In genomic region chr5:1892685-1893445, GRCh38 we compare ENCODE assay signal across 21 cellular contexts. TPM values are rescaled to one million over a fixed set of nuclear protein-coding genes. Genes with fewer than 3 reads are reported as not detected.
DNase-seq lines count a peak whose midpoint lies in the region; ATAC-seq and TF ChIP-seq lines count a peak whose summit lies in the region.
"Had no signal": no experiment of that assay in that cellular context is flagged by ENCODE, and none has a peak within 500 bp of the region (broad histone marks: within the 10 kb centered on the region; RNA-seq: fewer than 3 reads in every experiment).

No MANE protein-coding gene starts in this region.

- ATAC-seq in stimulated activated naive CD8-positive, alpha-beta T cell treated with anti-CD3 and anti-CD28 coated beads, Interleukin-15, amount 100 ng/mL, for 72 hours = no peak
- ATAC-seq in RWPE2 (ENCODE audit: low read depth) = no peak
- no peak for ATAC-seq in lower lobe of right lung
- ATAC-seq in aorta (ENCODE audit: low FRiP score) = no peak
- ATAC-seq: HepG2 had no signal

- peaks cover 17% of the 10 kb centered on the region for H3K4me1 ChIP-seq in RWPE2 (ENCODE audit: insufficient read depth, poor library complexity, severe bottlenecking)
- H3K4me1 ChIP-seq in lower lobe of right lung = no peaks in the 10 kb centered on the region
- no peaks in the 10 kb centered on the region for H3K4me1 ChIP-seq in aorta (ENCODE audit: control insufficient read depth in 1 of 2, insufficient read depth in 2 of 2, low read length in 2 of 2)
- H3K4me1 ChIP-seq in OCI-LY7 (ENCODE audit: insufficient read depth, low read length, poor library complexity, severe bottlenecking) = no peaks in the 10 kb centered on the region

- H3K4me2 ChIP-seq in OCI-LY7 (ENCODE audit: low read length) = no peak overlapping the region

- no peaks in the 10 kb centered on the region for H3K79me2 ChIP-seq in OCI-LY7 (ENCODE audit: insufficient read depth, low read depth, low read length)

- H3K36me3 Mint-ChIP-seq in stimulated activated naive CD8-positive, alpha-beta T cell treated with anti-CD3 and anti-CD28 coated beads, Interleukin-15, Interleukin-2, amounts not matched to agents 100 ng/mL and 50 ng/mL, for 24 hours (ENCODE audit: low read depth) = no peaks in the 10 kb centered on the region
- H3K36me3 Mint-ChIP-seq: CD4-positive, CD25-positive, alpha-beta regulatory T cell had no signal

- H3K4me3 Mint-ChIP-seq in stimulated activated naive CD8-positive, alpha-beta T cell treated with anti-CD3 and anti-CD28 coated beads, Interleukin-15, Interleukin-2, amounts not matched to agents 100 ng/mL and 50 ng/mL, for 24 hours = no peak overlapping the region
- H3K4me3 Mint-ChIP-seq in stimulated activated naive CD8-positive, alpha-beta T cell treated with anti-CD3 and anti-CD28 coated beads, Interleukin-15, amount 100 ng/mL, for 72 hours = no peak overlapping the region
- H3K4me3 Mint-ChIP-seq: CD4-positive, CD25-positive, alpha-beta regulatory T cell had no signal

- H3K9me3 Mint-ChIP-seq in stimulated activated naive CD8-positive, alpha-beta T cell treated with anti-CD3 and anti-CD28 coated beads, Interleukin-15, Interleukin-2, amounts not matched to agents 100 ng/mL and 50 ng/mL, for 24 hours = no peaks in the 10 kb centered on the region
- H3K9me3 Mint-ChIP-seq in stimulated activated naive CD8-positive, alpha-beta T cell treated with anti-CD3 and anti-CD28 coated beads, Interleukin-15, amount 100 ng/mL, for 72 hours = no peaks in the 10 kb centered on the region

- H3K27me3 Mint-ChIP-seq in stimulated activated naive CD8-positive, alpha-beta T cell treated with anti-CD3 and anti-CD28 coated beads, Interleukin-15, Interleukin-2, amounts not matched to agents 100 ng/mL and 50 ng/mL, for 24 hours = peaks cover 48% of the 10 kb centered on the region
- peaks cover 86% of the 10 kb centered on the region for H3K27me3 Mint-ChIP-seq in stimulated activated naive CD8-positive, alpha-beta T cell treated with anti-CD3 and anti-CD28 coated beads, Interleukin-15, amount 100 ng/mL, for 72 hours

- no peaks in the 10 kb centered on the region for H3K4me1 Mint-ChIP-seq in stimulated activated naive CD8-positive, alpha-beta T cell treated with anti-CD3 and anti-CD28 coated beads, Interleukin-15, Interleukin-2, amounts not matched to agents 100 ng/mL and 50 ng/mL, for 24 hours (ENCODE audit: low read depth)
- no peaks in the 10 kb centered on the region for H3K4me1 Mint-ChIP-seq in stimulated activated naive CD8-positive, alpha-beta T cell treated with anti-CD3 and anti-CD28 coated beads, Interleukin-15, amount 100 ng/mL, for 72 hours

- no TSS peak for BruUV-seq in OCI-LY7 (replicated peaks; lab: Mats Ljungman, UMichigan)

- H3K27me3 ChIP-seq in RWPE2 (ENCODE audit: insufficient read depth, poor library complexity, severe bottlenecking) (no peaks in the 10 kb centered on the region), lower lobe of right lung (ENCODE audit: low read depth) (peaks cover 61% of the 10 kb centered on the region), aorta (ENCODE audit: control insufficient read depth in 1 of 2, insufficient read depth in 2 of 2, low read length in 1 of 2) (no peaks in the 10 kb centered on the region)

- H3K9me2 ChIP-seq in OCI-LY7 (ENCODE audit: insufficient read depth, low read length) = no peaks in the 10 kb centered on the region

- WGBS in aorta, 2 donors = 83 to 84% methylated on average over 22 of the region's 22 CpGs

- DNase-seq in stimulated activated naive CD8-positive, alpha-beta T cell treated with anti-CD3 and anti-CD28 coated beads, Interleukin-15, amount 100 ng/mL, for 72 hours = no peak
- DNase-seq in RWPE2 (ENCODE audit: low spot score) (peak; percentile 37), lower lobe of right lung (peak; percentile 20), aorta (peak; percentile 13 to 41), MV-4-11 (lab: John Stamatoyannopoulos, UW) (no peak), NCI-H748 treated with DMSO at 0.1 percent for 48 hours (lab: John Stamatoyannopoulos, UW) (no peak), OCI-LY7 (ENCODE audit: low spot score) (no peak)
- DNase-seq: CD4-positive, CD25-positive, alpha-beta regulatory T cell; DMS153; DND-41; KBM-7; NCI-H2029; NCI-H446; NCI-H524 treated with DMSO at 0.1 percent for 48 hours; SIG-M5 had no signal

- TF ChIP-seq CTCF in RWPE2 (IDR thresholded peaks at IDR 0.05; ENCODE audit: poor library complexity, severe bottlenecking) (no peak), lower lobe of right lung (IDR thresholded peaks at IDR 0.05) (no peak), OCI-LY7 (conservative IDR thresholded peaks at IDR 0.05; ENCODE audit: low read length) (no peak)

- POLR2A ChIA-PET in OCI-LY7 (lab: Charles Lee) = no interaction called here

- H2AFZ ChIP-seq in OCI-LY7 (ENCODE audit: low read length) = no peak overlapping the region

- H3K36me3 ChIP-seq in RWPE2 (ENCODE audit: low read depth) (no peaks in the 10 kb centered on the region), lower lobe of right lung (no peaks in the 10 kb centered on the region), aorta (ENCODE audit: control insufficient read depth in 1 of 2, insufficient read depth in 2 of 2, low read length in 1 of 2) (no peaks in the 10 kb centered on the region), OCI-LY7 (ENCODE audit: insufficient read depth, low read length) (no peaks in the 10 kb centered on the region)

- H3K9me3 ChIP-seq in RWPE2 (ENCODE audit: severe bottlenecking) (no peaks in the 10 kb centered on the region), lower lobe of right lung (no peaks in the 10 kb centered on the region), aorta (ENCODE audit: control insufficient read depth, low read length) (no peaks in the 10 kb centered on the region), OCI-LY7 (ENCODE audit: low read length) (no peaks in the 10 kb centered on the region)

- H4K20me1 ChIP-seq in OCI-LY7 (ENCODE audit: insufficient read depth, low read length) = no peaks in the 10 kb centered on the region

- CTCF ChIA-PET in OCI-LY7 (lab: Charles Lee; ENCODE audit: unreplicated experiment) = no interaction called here

- no peak overlapping the region for H3K4me3 ChIP-seq in RWPE2 (ENCODE audit: severe bottlenecking)
- no peak overlapping the region for H3K4me3 ChIP-seq in lower lobe of right lung
- H3K4me3 ChIP-seq in aorta (ENCODE audit: low read length in 2 of 2) = no peak overlapping the region
- no peak overlapping the region for H3K4me3 ChIP-seq in OCI-LY7 (ENCODE audit: low read depth, low read length, poor library complexity, severe bottlenecking)
- H3K4me3 ChIP-seq: SK-N-MC had no signal

- peak overlapping the region; percentile 13 for H3K27ac Mint-ChIP-seq in stimulated activated naive CD8-positive, alpha-beta T cell treated with anti-CD3 and anti-CD28 coated beads, Interleukin-15, Interleukin-2, amounts not matched to agents 100 ng/mL and 50 ng/mL, for 24 hours
- H3K27ac Mint-ChIP-seq in stimulated activated naive CD8-positive, alpha-beta T cell treated with anti-CD3 and anti-CD28 coated beads, Interleukin-15, amount 100 ng/mL, for 72 hours = no peak overlapping the region
- H3K27ac Mint-ChIP-seq: CD4-positive, CD25-positive, alpha-beta regulatory T cell had no signal

- H3K27ac ChIP-seq in RWPE2 (ENCODE audit: poor library complexity, severe bottlenecking) (no peak overlapping the region), lower lobe of right lung (no peak overlapping the region), aorta (ENCODE audit: low read depth in 1 of 2, low read length in 2 of 2) (no peak overlapping the region), OCI-LY7 (ENCODE audit: low read depth, low read length, poor library complexity, severe bottlenecking) (no peak overlapping the region)
- H3K27ac ChIP-seq: SK-N-MC had no signal

- intact Hi-C loops in lower lobe of right lung (cut with DNase I) (no loop called here), aorta (cut with DNase I) (no loop called here), OCI-LY7 (cut with micrococcal nuclease; ENCODE audit: unreplicated experiment) (no loop called here)

RNA-seq across cellular contexts. Expression of gene IRX4, which starts 10.1 kb away (rescaled TPM):
- total RNA-seq in lower lobe of right lung (not detected), aorta (not detected), OCI-LY7 (2022) (not detected in 2 replicates)
- polyA plus RNA-seq in aorta = not detected
- total RNA-seq in OCI-LY7 (2014; rRNA removed; shearing (Covaris generic)) = not detected in 2 replicates
- total RNA-seq: A673; CD4-positive, CD25-positive, alpha-beta regulatory T cell; HepG2; HT1080; LHCN-M2 had no signal
- polyA plus RNA-seq: CD4-positive, CD25-positive, alpha-beta regulatory T cell; HepG2 had no signal

Comparison
In these comparisons a context has a peak if more than half of its experiments do, and no peak if none do; other contexts are left out.
1. DNase-seq: peak in RWPE2 (single experiment), lower lobe of right lung (single experiment) and aorta (2 of 2); none in stimulated activated naive CD8-positive, alpha-beta T cell treated with anti-CD3 and anti-CD28 coated beads, Interleukin-15, amount 100 ng/mL, for 72 hours (0 of 2), MV-4-11 (single experiment), NCI-H748 treated with DMSO at 0.1 percent for 48 hours (single experiment) and OCI-LY7 (single experiment).